ENCODE assay signal across 2 cellular contexts in the genomic region with DNA sequence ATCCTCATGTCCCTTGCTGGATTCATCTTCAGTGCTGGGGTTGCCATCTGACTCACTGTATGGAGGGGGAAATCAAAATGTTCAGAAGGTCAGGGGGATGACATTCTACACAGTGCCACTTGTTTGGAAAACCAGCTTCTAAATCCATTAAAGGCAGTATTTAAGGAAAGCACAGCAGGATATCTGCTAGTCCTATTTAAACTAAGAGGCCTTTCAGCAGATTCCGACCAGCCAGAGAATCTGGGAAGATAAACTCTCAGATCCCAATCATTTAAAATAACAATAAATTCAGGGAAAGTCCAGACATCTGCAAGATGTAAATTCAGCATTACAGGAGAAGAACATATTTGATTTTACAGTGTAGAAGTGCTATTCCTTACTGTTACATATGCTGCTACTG.
TF ChIP-seq lines count a peak whose summit lies in the region.

No MANE protein-coding gene starts in this region.

TF ChIP-seq in SK-N-SH, 30 proteins besides CTCF, POLR2A, EP300 and RAD21 (continued from another document):
- TF ChIP-seq, protein P1, sequence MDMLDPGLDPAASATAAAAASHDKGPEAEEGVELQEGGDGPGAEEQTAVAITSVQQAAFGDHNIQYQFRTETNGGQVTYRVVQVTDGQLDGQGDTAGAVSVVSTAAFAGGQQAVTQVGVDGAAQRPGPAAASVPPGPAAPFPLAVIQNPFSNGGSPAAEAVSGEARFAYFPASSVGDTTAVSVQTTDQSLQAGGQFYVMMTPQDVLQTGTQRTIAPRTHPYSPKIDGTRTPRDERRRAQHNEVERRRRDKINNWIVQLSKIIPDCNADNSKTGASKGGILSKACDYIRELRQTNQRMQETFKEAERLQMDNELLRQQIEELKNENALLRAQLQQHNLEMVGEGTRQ (IDR thresholded peaks at IDR 0.05; ENCODE audit: borderline replicate concordance, low read depth, low read length): no peak
- TF ChIP-seq NRF1 (IDR thresholded peaks at IDR 0.05; ENCODE audit: low read depth, low read length) (no peak), FOXM1 (IDR thresholded peaks at IDR 0.05; ENCODE audit: low read depth) (no peak), FOXJ3 (CRISPR knock-in tag; IDR thresholded peaks at IDR 0.05) (no peak), RCOR1 (IDR thresholded peaks at IDR 0.05; ENCODE audit: low read length) (no peak), NFIC (IDR thresholded peaks at IDR 0.05; ENCODE audit: borderline replicate concordance) (no peak), GABPA (IDR thresholded peaks at IDR 0.05; ENCODE audit: low read depth) (no peak)
- TF ChIP-seq, protein P2, sequence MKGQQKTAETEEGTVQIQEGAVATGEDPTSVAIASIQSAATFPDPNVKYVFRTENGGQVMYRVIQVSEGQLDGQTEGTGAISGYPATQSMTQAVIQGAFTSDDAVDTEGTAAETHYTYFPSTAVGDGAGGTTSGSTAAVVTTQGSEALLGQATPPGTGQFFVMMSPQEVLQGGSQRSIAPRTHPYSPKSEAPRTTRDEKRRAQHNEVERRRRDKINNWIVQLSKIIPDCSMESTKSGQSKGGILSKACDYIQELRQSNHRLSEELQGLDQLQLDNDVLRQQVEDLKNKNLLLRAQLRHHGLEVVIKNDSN (IDR thresholded peaks at IDR 0.05; ENCODE audit: borderline replicate concordance, low read depth): no peak

TF ChIP-seq in SK-N-SH treated with all-trans-retinoic acid at 6 μM for 48 hours, 23 proteins besides CTCF, POLR2A, EP300 and RAD21 (continued from another document):
- TF ChIP-seq, protein P3, sequence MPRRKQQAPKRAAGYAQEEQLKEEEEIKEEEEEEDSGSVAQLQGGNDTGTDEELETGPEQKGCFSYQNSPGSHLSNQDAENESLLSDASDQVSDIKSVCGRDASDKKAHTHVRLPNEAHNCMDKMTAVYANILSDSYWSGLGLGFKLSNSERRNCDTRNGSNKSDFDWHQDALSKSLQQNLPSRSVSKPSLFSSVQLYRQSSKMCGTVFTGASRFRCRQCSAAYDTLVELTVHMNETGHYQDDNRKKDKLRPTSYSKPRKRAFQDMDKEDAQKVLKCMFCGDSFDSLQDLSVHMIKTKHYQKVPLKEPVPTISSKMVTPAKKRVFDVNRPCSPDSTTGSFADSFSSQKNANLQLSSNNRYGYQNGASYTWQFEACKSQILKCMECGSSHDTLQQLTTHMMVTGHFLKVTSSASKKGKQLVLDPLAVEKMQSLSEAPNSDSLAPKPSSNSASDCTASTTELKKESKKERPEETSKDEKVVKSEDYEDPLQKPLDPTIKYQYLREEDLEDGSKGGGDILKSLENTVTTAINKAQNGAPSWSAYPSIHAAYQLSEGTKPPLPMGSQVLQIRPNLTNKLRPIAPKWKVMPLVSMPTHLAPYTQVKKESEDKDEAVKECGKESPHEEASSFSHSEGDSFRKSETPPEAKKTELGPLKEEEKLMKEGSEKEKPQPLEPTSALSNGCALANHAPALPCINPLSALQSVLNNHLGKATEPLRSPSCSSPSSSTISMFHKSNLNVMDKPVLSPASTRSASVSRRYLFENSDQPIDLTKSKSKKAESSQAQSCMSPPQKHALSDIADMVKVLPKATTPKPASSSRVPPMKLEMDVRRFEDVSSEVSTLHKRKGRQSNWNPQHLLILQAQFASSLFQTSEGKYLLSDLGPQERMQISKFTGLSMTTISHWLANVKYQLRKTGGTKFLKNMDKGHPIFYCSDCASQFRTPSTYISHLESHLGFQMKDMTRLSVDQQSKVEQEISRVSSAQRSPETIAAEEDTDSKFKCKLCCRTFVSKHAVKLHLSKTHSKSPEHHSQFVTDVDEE (CRISPR knock-in tag; IDR thresholded peaks at IDR 0.05): no peak
- TF ChIP-seq ISL1 (CRISPR knock-in tag; IDR thresholded peaks at IDR 0.05) (no peak), PPARA (CRISPR knock-in tag; IDR thresholded peaks at IDR 0.05; ENCODE audit: borderline replicate concordance) (no peak), ZNF8 (CRISPR knock-in tag; IDR thresholded peaks at IDR 0.05) (no peak), GLIS3 (CRISPR knock-in tag; IDR thresholded peaks at IDR 0.05) (no peak), TCF4 (CRISPR knock-in tag; IDR thresholded peaks at IDR 0.05; ENCODE audit: borderline replicate concordance) (no peak), OSR1 (CRISPR knock-in tag; IDR thresholded peaks at IDR 0.05) (no peak), SNAI2 (CRISPR knock-in tag; IDR thresholded peaks at IDR 0.05) (no peak), RARB (CRISPR knock-in tag; IDR thresholded peaks at IDR 0.05) (no peak), ZFP30 (CRISPR knock-in tag; IDR thresholded peaks at IDR 0.05) (no peak)
- TF ChIP-seq, protein P4, sequence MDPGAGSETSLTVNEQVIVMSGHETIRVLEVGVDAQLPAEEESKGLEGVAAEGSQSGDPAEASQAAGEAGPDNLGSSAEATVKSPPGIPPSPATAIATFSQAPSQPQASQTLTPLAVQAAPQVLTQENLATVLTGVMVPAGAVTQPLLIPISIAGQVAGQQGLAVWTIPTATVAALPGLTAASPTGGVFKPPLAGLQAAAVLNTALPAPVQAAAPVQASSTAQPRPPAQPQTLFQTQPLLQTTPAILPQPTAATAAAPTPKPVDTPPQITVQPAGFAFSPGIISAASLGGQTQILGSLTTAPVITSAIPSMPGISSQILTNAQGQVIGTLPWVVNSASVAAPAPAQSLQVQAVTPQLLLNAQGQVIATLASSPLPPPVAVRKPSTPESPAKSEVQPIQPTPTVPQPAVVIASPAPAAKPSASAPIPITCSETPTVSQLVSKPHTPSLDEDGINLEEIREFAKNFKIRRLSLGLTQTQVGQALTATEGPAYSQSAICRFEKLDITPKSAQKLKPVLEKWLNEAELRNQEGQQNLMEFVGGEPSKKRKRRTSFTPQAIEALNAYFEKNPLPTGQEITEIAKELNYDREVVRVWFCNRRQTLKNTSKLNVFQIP (CRISPR knock-in tag; IDR thresholded peaks at IDR 0.05; ENCODE audit: borderline replicate concordance, low read depth): no peak
- TF ChIP-seq, protein P5, sequence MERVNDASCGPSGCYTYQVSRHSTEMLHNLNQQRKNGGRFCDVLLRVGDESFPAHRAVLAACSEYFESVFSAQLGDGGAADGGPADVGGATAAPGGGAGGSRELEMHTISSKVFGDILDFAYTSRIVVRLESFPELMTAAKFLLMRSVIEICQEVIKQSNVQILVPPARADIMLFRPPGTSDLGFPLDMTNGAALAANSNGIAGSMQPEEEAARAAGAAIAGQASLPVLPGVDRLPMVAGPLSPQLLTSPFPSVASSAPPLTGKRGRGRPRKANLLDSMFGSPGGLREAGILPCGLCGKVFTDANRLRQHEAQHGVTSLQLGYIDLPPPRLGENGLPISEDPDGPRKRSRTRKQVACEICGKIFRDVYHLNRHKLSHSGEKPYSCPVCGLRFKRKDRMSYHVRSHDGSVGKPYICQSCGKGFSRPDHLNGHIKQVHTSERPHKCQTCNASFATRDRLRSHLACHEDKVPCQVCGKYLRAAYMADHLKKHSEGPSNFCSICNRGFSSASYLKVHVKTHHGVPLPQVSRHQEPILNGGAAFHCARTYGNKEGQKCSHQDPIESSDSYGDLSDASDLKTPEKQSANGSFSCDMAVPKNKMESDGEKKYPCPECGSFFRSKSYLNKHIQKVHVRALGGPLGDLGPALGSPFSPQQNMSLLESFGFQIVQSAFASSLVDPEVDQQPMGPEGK (CRISPR knock-in tag; IDR thresholded peaks at IDR 0.05; ENCODE audit: borderline replicate concordance): no peak
TF ChIP-seq in SK-N-SH treated with all-trans-retinoic acid at 6 μM for 48 hours: peak in this region for 0.
